ENCODE assay signal across 23 cellular contexts in genomic region chr1:232728507-232729263, GRCh38.
A peak's percentile ranks its signal among the peaks of the same experiment; 100 is the strongest.
DNase-seq lines count a peak whose midpoint lies in the region; ATAC-seq and TF ChIP-seq lines count a peak whose summit lies in the region.
"Had no signal": no experiment of that assay in that cellular context is flagged by ENCODE, and none has a peak within 500 bp of the region (broad histone marks: within the 10 kb centered on the region; RNA-seq: fewer than 3 reads in every experiment).

No MANE protein-coding gene starts in this region.

- H3K27ac ChIP-seq in suprapubic skin, result peak overlapping the region; percentile 48
- H3K27ac ChIP-seq: left lung, neural progenitor cell, SJCRH30, upper lobe of right lung had no signal

- peaks cover 7% of the 10 kb centered on the region for H3K4me1 ChIP-seq in suprapubic skin
- H3K4me1 ChIP-seq: left lung, SJCRH30, upper lobe of right lung had no signal

- 67% methylated on average over 6 of the region's 6 CpGs for WGBS in suprapubic skin

- H3K9me3 ChIP-seq in suprapubic skin, result no peaks in the 10 kb centered on the region
- H3K9me3 ChIP-seq: adrenal gland, left lung, SJCRH30, upper lobe of right lung had no signal

- no peak overlapping the region for H3K4me3 ChIP-seq in cardiac fibroblast (replicated peaks in 1 of 2; ENCODE audit: low read depth in 2 of 2, low read length in 2 of 2)
- no peak overlapping the region for H3K4me3 ChIP-seq in suprapubic skin
- H3K4me3 ChIP-seq: adrenal gland, K562, left lung, neural progenitor cell, SJCRH30, upper lobe of right lung had no signal

- no peaks in the 10 kb centered on the region for H3K36me3 ChIP-seq in suprapubic skin
- H3K36me3 ChIP-seq: adrenal gland, left lung, neural progenitor cell, SJCRH30, upper lobe of right lung had no signal

- DNase-seq in EL, result peak; percentile 26
- DNase-seq in cardiac fibroblast (ENCODE audit: low read depth in 2 of 2), result peak; percentile 58 to 67
- DNase-seq in left cardiac atrium, result no peak
- DNase-seq in suprapubic skin (ENCODE audit: low spot score in 2 of 2), result no peak
- DNase-seq in activated gamma-delta T cell treated with Interleukin-2 at 50 U/mL for 16 hours, result no peak
- DNase-seq in activated CD4-positive, alpha-beta T cell treated with anti-CD3 and anti-CD28 coated beads for 1 hour, result no peak
- DNase-seq in NCI-H345 (lab: John Stamatoyannopoulos, UW), result no peak
- DNase-seq in activated naive CD4-positive, alpha-beta T cell treated with anti-CD3 and anti-CD28 coated beads, Interleukin-2, amount 50 U/mL, for 16 hours, result no peak
- DNase-seq: activated CD4-positive, alpha-beta T cell treated with anti-CD3 and anti-CD28 coated beads, Interleukin-2, amount 50 U/mL, for 1 hour; activated CD8-positive, alpha-beta memory T cell treated with anti-CD3 and anti-CD28 coated beads, Interleukin-2, amount 50 U/mL, for 48 hours; activated effector memory CD4-positive, alpha-beta T cell treated with Interleukin-2 at 50 U/mL for 16 hours; adrenal gland; CD4-positive, CD25-positive, alpha-beta regulatory T cell; GF-D8; head of caudate nucleus; left lung; NCI-H1694; PC-3; SJCRH30; stimulated activated CD4-positive, alpha-beta T cell treated with anti-CD3 and anti-CD28 coated beads, Interleukin-12 subunit alpha, Interleukin-12 subunit beta, amount 100 ng/mL, for 4 hours; upper lobe of right lung had no signal

- TF ChIP-seq CTCF in cardiac fibroblast (IDR thresholded peaks at IDR 0.05; ENCODE audit: low read depth, low read length) (no peak), suprapubic skin (IDR thresholded peaks at IDR 0.05) (no peak)

- TF ChIP-seq EP300 in suprapubic skin (IDR thresholded peaks at IDR 0.05), result no peak

- H3K27me3 ChIP-seq in suprapubic skin, result no peaks in the 10 kb centered on the region
- H3K27me3 ChIP-seq: adrenal gland, left lung, neural progenitor cell, SJCRH30, upper lobe of right lung had no signal

- TF ChIP-seq POLR2A in suprapubic skin (IDR thresholded peaks at IDR 0.05), result no peak

- peak; percentile 38 to 57 for ATAC-seq in left cardiac atrium
- ATAC-seq: K562, left lung, PC-3, upper lobe of right lung had no signal

- intact Hi-C loops in left cardiac atrium (cut with DNase I), result no loop called here

Comparison
In these comparisons a context has a peak if more than half of its experiments do, and no peak if none do; other contexts are left out.
1. DNase-seq: peak in EL (single experiment) and cardiac fibroblast (2 of 2); none in left cardiac atrium (single experiment), suprapubic skin (0 of 2), activated gamma-delta T cell treated with Interleukin-2 at 50 U/mL for 16 hours (single experiment), activated CD4-positive, alpha-beta T cell treated with anti-CD3 and anti-CD28 coated beads for 1 hour (single experiment), NCI-H345 (single experiment) and activated naive CD4-positive, alpha-beta T cell treated with anti-CD3 and anti-CD28 coated beads, Interleukin-2, amount 50 U/mL, for 16 hours (single experiment).